In genomic region chr1:24416666-24417391, GRCh38 we compare ENCODE assay signal across 8 cellular contexts. TPM values are rescaled to one million over a fixed set of nuclear protein-coding genes. Genes with fewer than 3 reads are reported as not detected.
DNase-seq lines count a peak whose midpoint lies in the region; ATAC-seq, FAIRE-seq and TF ChIP-seq lines count a peak whose summit lies in the region.

No MANE protein-coding gene starts in this region.

- H3K9me2 ChIP-seq in OCI-LY1 (ENCODE audit: low read depth, low read length) = no peaks in the 10 kb centered on the region

- TF ChIP-seq CTCF in heart left ventricle (IDR thresholded peaks at IDR 0.05) (no peak), OCI-LY1 (IDR thresholded peaks at IDR 0.05; ENCODE audit: low read length) (no peak), kidney (IDR thresholded peaks at IDR 0.05; ENCODE audit: borderline replicate concordance, extremely low read depth, insufficient read depth) (no peak)

- H3K4me1 ChIP-seq in heart left ventricle (peaks cover 0 to 51% (median 23%) of the 10 kb centered on the region in 12 donors), OCI-LY1 (ENCODE audit: insufficient read depth, low read length, severe bottlenecking) (peaks cover 49% of the 10 kb centered on the region), kidney (ENCODE audit: control insufficient read depth in 1 of 2, insufficient read depth in 1 of 2, low read depth in 1 of 2, low read length in 2 of 2) (peaks cover 0 to 13% of the 10 kb centered on the region in 2 donors)

- no peak for TF ChIP-seq POLR2A in heart left ventricle (IDR thresholded peaks at IDR 0.05)

- H3K27me3 ChIP-seq in heart left ventricle (no peaks in the 10 kb centered on the region), OCI-LY1 (ENCODE audit: insufficient read depth, low read length) (no peaks in the 10 kb centered on the region)

- H3K9ac ChIP-seq in OCI-LY1 (ENCODE audit: low read length) = peak overlapping the region; percentile 78
- H3K9ac ChIP-seq in kidney (ENCODE audit: low read length in 2 of 2) = peak overlapping the region; percentile 13 to 84

- peak overlapping the region; percentile 96 for H3K4me3 Mint-ChIP-seq in activated naive CD8-positive, alpha-beta T cell treated with anti-CD3 and anti-CD28 coated beads, Interleukin-2, amount 50 U/mL, for 24 hours
- H3K4me3 Mint-ChIP-seq in stimulated activated naive CD8-positive, alpha-beta T cell treated with anti-CD3 and anti-CD28 coated beads, Interleukin-15, amount 100 ng/mL, for 72 hours = peak overlapping the region; percentile 95 to 98

- WGBS in heart left ventricle, 4 donors = 68 to 88% (median 72%) methylated on average over 10 of the region's 10 CpGs

- DNase-seq in heart left ventricle (no peak), left cardiac atrium (no peak), kidney (no peak), NCI-H345 treated with DMSO at 0.1 percent for 48 hours (lab: John Stamatoyannopoulos, UW; ENCODE audit: unreplicated experiment) (no peak)
- peak; percentile 44 for DNase-seq in activated naive CD8-positive, alpha-beta T cell treated with anti-CD3 and anti-CD28 coated beads, Interleukin-2, amount 50 U/mL, for 24 hours
- DNase-seq in stimulated activated naive CD8-positive, alpha-beta T cell treated with anti-CD3 and anti-CD28 coated beads, Interleukin-15, amount 100 ng/mL, for 72 hours = peak; percentile 50 to 77

- peaks cover 20% of the 10 kb centered on the region for H3K79me2 ChIP-seq in OCI-LY1 (ENCODE audit: insufficient read depth, low read length)

- H3K4me1 Mint-ChIP-seq in activated naive CD8-positive, alpha-beta T cell treated with anti-CD3 and anti-CD28 coated beads, Interleukin-2, amount 50 U/mL, for 24 hours = peaks cover 71% of the 10 kb centered on the region
- H3K4me1 Mint-ChIP-seq in stimulated activated naive CD8-positive, alpha-beta T cell treated with anti-CD3 and anti-CD28 coated beads, Interleukin-15, amount 100 ng/mL, for 72 hours = peaks cover 81% of the 10 kb centered on the region

- H3K27ac ChIP-seq in heart left ventricle (peak overlapping the region in 2 of 12 donors; percentile 21 to 60), OCI-LY1 (ENCODE audit: low read depth, low read length, poor library complexity, severe bottlenecking) (peak overlapping the region; percentile 51), kidney (ENCODE audit: low read depth in 2 of 2, low read length in 2 of 2) (no peak overlapping the region)

- H3K36me3 ChIP-seq in heart left ventricle (peaks cover 0 to 27% (median 13%) of the 10 kb centered on the region in 9 donors), OCI-LY1 (ENCODE audit: insufficient read depth, low read length) (peaks cover 34% of the 10 kb centered on the region), kidney (ENCODE audit: control insufficient read depth in 1 of 2, insufficient read depth in 2 of 2, low read length in 2 of 2) (peaks cover 0 to 3% of the 10 kb centered on the region in 2 donors)

- peaks cover 17% of the 10 kb centered on the region for H3K36me3 Mint-ChIP-seq in activated naive CD8-positive, alpha-beta T cell treated with anti-CD3 and anti-CD28 coated beads, Interleukin-2, amount 50 U/mL, for 24 hours (ENCODE audit: low read depth)

- ATAC-seq in heart left ventricle = no peak
- no peak for ATAC-seq in left cardiac atrium
- peak; percentile 27 for ATAC-seq in activated naive CD8-positive, alpha-beta T cell treated with anti-CD3 and anti-CD28 coated beads, Interleukin-2, amount 50 U/mL, for 24 hours
- ATAC-seq in stimulated activated naive CD8-positive, alpha-beta T cell treated with anti-CD3 and anti-CD28 coated beads, Interleukin-15, amount 100 ng/mL, for 72 hours = peak; percentile 69
- no peak for ATAC-seq in HG03159 (IDR thresholded peaks at IDR 0.05; ENCODE audit: unreplicated experiment)

- 0 out of 2 replicates have a peak overlapping the region, but pooled peaks have one; percentile 6 for H2AFZ ChIP-seq in OCI-LY1 (ENCODE audit: low read length)

- H3F3A ChIP-seq in OCI-LY1 (ENCODE audit: insufficient read depth, low read length) = 0 out of 2 replicates have a peak, but pooled peaks cover 3% of the 10 kb centered on the region

- no peak for FAIRE-seq in kidney (lab: Jason Lieb, UNC)

- H3K9me3 Mint-ChIP-seq in activated naive CD8-positive, alpha-beta T cell treated with anti-CD3 and anti-CD28 coated beads, Interleukin-2, amount 50 U/mL, for 24 hours = no peaks in the 10 kb centered on the region
- H3K9me3 Mint-ChIP-seq in stimulated activated naive CD8-positive, alpha-beta T cell treated with anti-CD3 and anti-CD28 coated beads, Interleukin-15, amount 100 ng/mL, for 72 hours = no peaks in the 10 kb centered on the region

- peak overlapping the region; percentile 80 for H3K27ac Mint-ChIP-seq in activated naive CD8-positive, alpha-beta T cell treated with anti-CD3 and anti-CD28 coated beads, Interleukin-2, amount 50 U/mL, for 24 hours
- peak overlapping the region; percentile 91 to 96 for H3K27ac Mint-ChIP-seq in stimulated activated naive CD8-positive, alpha-beta T cell treated with anti-CD3 and anti-CD28 coated beads, Interleukin-15, amount 100 ng/mL, for 72 hours

- peak overlapping the region; percentile 90 for H3K4me2 ChIP-seq in OCI-LY1 (ENCODE audit: low read length)

- H3K27me3 Mint-ChIP-seq in activated naive CD8-positive, alpha-beta T cell treated with anti-CD3 and anti-CD28 coated beads, Interleukin-2, amount 50 U/mL, for 24 hours = no peaks in the 10 kb centered on the region
- no peaks in the 10 kb centered on the region for H3K27me3 Mint-ChIP-seq in stimulated activated naive CD8-positive, alpha-beta T cell treated with anti-CD3 and anti-CD28 coated beads, Interleukin-15, amount 100 ng/mL, for 72 hours

- H4K20me1 ChIP-seq in OCI-LY1 (ENCODE audit: insufficient read depth, low read length) = no peaks in the 10 kb centered on the region

- H3K4me3 ChIP-seq in heart left ventricle = peak overlapping the region in 11 of 12 donors; percentile 52 to 95 (median 74)
- peak overlapping the region; percentile 84 for H3K4me3 ChIP-seq in OCI-LY1 (ENCODE audit: low read depth, low read length, poor library complexity, severe bottlenecking)
- H3K4me3 ChIP-seq in kidney (ENCODE audit: low read length in 2 of 2) = peak overlapping the region; percentile 94 to 95

- H3K9me3 ChIP-seq in heart left ventricle (no peaks in the 10 kb centered on the region), OCI-LY1 (ENCODE audit: low read length) (no peaks in the 10 kb centered on the region), kidney (ENCODE audit: control insufficient read depth in 1 of 2, low read length in 2 of 2) (no peaks in the 10 kb centered on the region)

- intact Hi-C loops in heart left ventricle (cut with DNase I) = loop anchor here in 8 of 10 donors (5.0 to 10.0 kb wide), 8 partner anchors 85 to 228 kb away; partner anchors contain the start of genes RCAN3 (in 6 of the 8) and SRRM1 (in 1 of the 8)
- intact Hi-C loops in left cardiac atrium (cut with DNase I) = loop anchor here in 1 of 2 donors (5.0 to 10.0 kb wide), 2 partner anchors 85 to 218 kb away; partner anchors contain the start of gene RCAN3
- intact Hi-C loops in kidney (cut with DNase I) = no loop called here

RNA-seq across cellular contexts. Expression of gene NIPAL3, which starts 1.2 kb away (rescaled TPM):
- total RNA-seq in heart left ventricle (10 to 100 TPM; 24.7 to 48.3 (median 29.7) TPM), left cardiac atrium (10 to 100 TPM; 20.4 to 26.2 TPM), kidney (46.4 TPM)
- polyA plus RNA-seq in heart left ventricle (10 to 100 TPM in 1 of 2 donors, 1 to 10 TPM in 1; 9.8 to 15.9 TPM), kidney (ENCODE audit: insufficient read depth, low read depth, low replicate concordance) (13.5 TPM)

RNA-seq across cellular contexts. Expression of gene STPG1, which starts 3.2 kb away (rescaled TPM):
- 1 to 10 TPM; 3.8 to 6.9 (median 4.8) TPM for total RNA-seq in heart left ventricle
- 1 to 10 TPM; 4.5 to 5.2 TPM for polyA plus RNA-seq in heart left ventricle
- total RNA-seq in left cardiac atrium = 1 to 10 TPM; 4.6 to 6.6 TPM
- 12.2 TPM for total RNA-seq in kidney
- 10.6 TPM for polyA plus RNA-seq in kidney (ENCODE audit: insufficient read depth, low read depth, low replicate concordance)

Comparison
In these comparisons a context has a peak if more than half of its experiments do, and no peak if none do; other contexts are left out.
1. ATAC-seq: peak in activated naive CD8-positive, alpha-beta T cell treated with anti-CD3 and anti-CD28 coated beads, Interleukin-2, amount 50 U/mL, for 24 hours (single experiment) and stimulated activated naive CD8-positive, alpha-beta T cell treated with anti-CD3 and anti-CD28 coated beads, Interleukin-15, amount 100 ng/mL, for 72 hours (single experiment); none in heart left ventricle (0 of 4), left cardiac atrium (0 of 2) and HG03159 (single experiment).
2. DNase-seq: peak in activated naive CD8-positive, alpha-beta T cell treated with anti-CD3 and anti-CD28 coated beads, Interleukin-2, amount 50 U/mL, for 24 hours (single experiment) and stimulated activated naive CD8-positive, alpha-beta T cell treated with anti-CD3 and anti-CD28 coated beads, Interleukin-15, amount 100 ng/mL, for 72 hours (2 of 2); none in heart left ventricle (0 of 5), left cardiac atrium (single experiment), kidney (single experiment) and NCI-H345 treated with DMSO at 0.1 percent for 48 hours (single experiment).
3. Peak in every context shown above with its lines, with median percentiles within 50 percentile points of each other: H3K4me3 ChIP-seq.